Comparison of ENCODE assay signal across 1 cellular context in the genomic region with DNA sequence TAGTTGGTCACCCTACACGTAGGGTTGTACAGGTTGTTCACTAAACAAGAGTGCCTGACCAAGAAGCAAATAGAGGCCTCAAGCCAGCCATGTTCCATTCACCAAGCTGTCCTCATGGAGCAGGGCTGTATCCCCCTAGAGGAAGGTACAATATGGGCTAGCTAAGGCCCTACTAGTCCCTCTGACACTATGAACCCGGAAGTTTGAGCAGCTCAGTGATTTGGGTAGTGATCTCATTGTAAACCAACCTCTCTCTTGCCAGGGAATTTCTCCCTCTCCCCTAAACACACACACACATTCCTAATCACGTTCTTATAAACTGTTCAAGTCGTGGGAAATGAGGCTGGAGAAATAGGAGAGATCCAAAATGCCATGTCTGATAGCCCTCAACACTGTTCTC.
TF ChIP-seq lines count a peak whose summit lies in the region.

No MANE protein-coding gene starts in this region.

TF ChIP-seq in K562, 482 proteins besides CTCF, POLR2A, EP300 and RAD21:
- TF ChIP-seq SOX6 (IDR thresholded peaks at IDR 0.05), result no peak
